In genomic region chr9:4211022-4211421, GRCh38 we compare ENCODE assay signal across 16 cellular contexts.
"Had no signal": no experiment of that assay in that cellular context is flagged by ENCODE, and none has a peak within 500 bp of the region (broad histone marks: within the 10 kb centered on the region; RNA-seq: fewer than 3 reads in every experiment).

No MANE protein-coding gene starts in this region.

- H3K4me1 ChIP-seq: parathyroid adenoma, testis had no signal

- H3K4me3 Mint-ChIP-seq: natural killer cell; neural crest cell; stimulated activated memory B cell treated with anti-CD40 and anti-IgM and Interleukin-4, amounts not matched to agents 10 μg/mL and 1 μg/mL and 100 μg/mL, for 72 hours; type B pancreatic cell had no signal

- H3K36me3 Mint-ChIP-seq: natural killer cell; stimulated activated memory B cell treated with anti-CD40 and anti-IgM and Interleukin-4, amounts not matched to agents 10 μg/mL and 1 μg/mL and 100 μg/mL, for 72 hours; type B pancreatic cell had no signal

- H3K27ac Mint-ChIP-seq: natural killer cell; progenitor cell of endocrine pancreas; stimulated activated memory B cell treated with anti-CD40 and anti-IgM and Interleukin-4, amounts not matched to agents 10 μg/mL and 1 μg/mL and 100 μg/mL, for 72 hours; type B pancreatic cell had no signal

- H3K27ac ChIP-seq: dorsolateral prefrontal cortex, parathyroid adenoma, spleen, testis, tibial artery had no signal

- H3K79me2 ChIP-seq: parathyroid adenoma had no signal

- H3K4me3 ChIP-seq: dorsolateral prefrontal cortex, spleen, testis, tibial artery had no signal

- H3K9ac ChIP-seq: parathyroid adenoma had no signal

- H3K9me3 ChIP-seq: spleen, testis, tibial artery had no signal

- H3K27me3 Mint-ChIP-seq: progenitor cell of endocrine pancreas; stimulated activated memory B cell treated with anti-CD40 and anti-IgM and Interleukin-4, amounts not matched to agents 10 μg/mL and 1 μg/mL and 100 μg/mL, for 72 hours; type B pancreatic cell had no signal

- H3K27me3 ChIP-seq: dorsolateral prefrontal cortex, spleen, testis, tibial artery had no signal

- H3K9me3 Mint-ChIP-seq: natural killer cell; neural crest cell; stimulated activated memory B cell treated with anti-CD40 and anti-IgM and Interleukin-4, amounts not matched to agents 10 μg/mL and 1 μg/mL and 100 μg/mL, for 72 hours; type B pancreatic cell had no signal

- DNase-seq: cortex of kidney; dorsolateral prefrontal cortex; effector CD4-positive, alpha-beta T cell; mammary epithelial cell; natural killer cell; spleen; stimulated activated CD4-positive, alpha-beta T cell treated with anti-CD3 and anti-CD28 coated beads, Interleukin-4, amount 100 ng/mL, for 4 hours; stimulated activated naive CD8-positive, alpha-beta T cell treated with anti-CD3 and anti-CD28 coated beads, Interleukin-15, Interleukin-2, amounts not matched to agents 100 U/mL and 50 U/mL, for 24 hours; substantia nigra; testis; tibial artery had no signal

- H2AFZ ChIP-seq: parathyroid adenoma had no signal

- H3K4me1 Mint-ChIP-seq: natural killer cell; neural crest cell; stimulated activated memory B cell treated with anti-CD40 and anti-IgM and Interleukin-4, amounts not matched to agents 10 μg/mL and 1 μg/mL and 100 μg/mL, for 72 hours had no signal

- H3K36me3 ChIP-seq: spleen, tibial artery had no signal
